ENCODE assay signal across 12 cellular contexts in the genomic region with DNA sequence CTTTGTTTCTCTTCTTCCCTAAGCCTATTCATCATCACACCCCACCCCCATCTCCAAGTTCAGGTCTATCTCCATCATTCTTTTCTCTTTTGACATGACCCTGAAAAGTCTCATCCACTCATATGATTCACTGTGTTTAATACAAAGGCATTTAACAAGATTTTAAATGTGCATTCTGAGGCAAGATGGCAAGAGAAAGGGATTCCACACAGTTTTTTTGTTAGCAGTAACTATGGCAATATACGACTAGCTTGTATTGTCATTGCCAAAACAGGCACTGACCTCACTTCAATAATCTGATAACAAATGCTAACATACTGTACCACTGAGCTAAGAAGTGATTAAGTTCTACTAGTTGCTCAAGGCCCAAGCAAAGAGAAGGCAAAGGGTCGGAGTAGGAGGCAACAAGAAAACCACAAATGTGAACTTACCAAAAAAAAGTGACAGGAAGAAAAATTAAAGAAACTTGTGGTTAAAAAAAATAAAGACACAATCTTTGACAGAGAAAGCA. TPM values are rescaled to one million over a fixed set of nuclear protein-coding genes. Genes with fewer than 3 reads are reported as not detected.
A peak's percentile ranks its signal among the peaks of the same experiment; 100 is the strongest.
DNase-seq lines count a peak whose midpoint lies in the region; ATAC-seq and TF ChIP-seq lines count a peak whose summit lies in the region.
"Had no signal": no experiment of that assay in that cellular context is flagged by ENCODE, and none has a peak within 500 bp of the region (broad histone marks: within the 10 kb centered on the region; RNA-seq: fewer than 3 reads in every experiment).

No MANE protein-coding gene starts in this region.

- no peaks in the 10 kb centered on the region for H3K36me3 Mint-ChIP-seq in activated naive CD4-positive, alpha-beta T cell treated with anti-CD3 and anti-CD28 coated beads, Interleukin-2, amount 50 U/mL, for 24 hours

- H3K9ac ChIP-seq in smooth muscle cell (ENCODE audit: low read depth), result peak overlapping the region; percentile 44

- H3K27ac Mint-ChIP-seq in activated naive CD4-positive, alpha-beta T cell treated with anti-CD3 and anti-CD28 coated beads, Interleukin-2, amount 50 U/mL, for 24 hours, result peak overlapping the region; percentile 20
- H3K27ac Mint-ChIP-seq: activated T-cell treated with anti-CD3 and anti-CD28 coated beads, Interleukin-2, amount 50 U/mL, for 24 hours had no signal

- H3K9me3 Mint-ChIP-seq in activated naive CD4-positive, alpha-beta T cell treated with anti-CD3 and anti-CD28 coated beads, Interleukin-2, amount 50 U/mL, for 24 hours, result no peaks in the 10 kb centered on the region
- H3K9me3 Mint-ChIP-seq: activated T-cell treated with anti-CD3 and anti-CD28 coated beads, Interleukin-2, amount 50 U/mL, for 24 hours had no signal

- 12% methylated on average over 2 of the region's 2 CpGs for WGBS in smooth muscle cell (ENCODE audit: low lambda C conversion rate)

- H2AFZ ChIP-seq in smooth muscle cell (ENCODE audit: low read depth), result no peak overlapping the region

- no peaks in the 10 kb centered on the region for H3K9me3 ChIP-seq in SJSA1 (replicated peaks)
- H3K9me3 ChIP-seq in smooth muscle cell (replicated peaks; ENCODE audit: low read depth), result no peaks in the 10 kb centered on the region

- H3K27ac ChIP-seq in SJSA1, result peak overlapping the region; percentile 64
- peak overlapping the region; percentile 85 for H3K27ac ChIP-seq in smooth muscle cell (ENCODE audit: low read depth)

- peak overlapping the region; percentile 31 for H3K4me2 ChIP-seq in smooth muscle cell

- no peak for ATAC-seq in GM21528 (IDR thresholded peaks at IDR 0.05; ENCODE audit: low FRiP score, unreplicated experiment)
- ATAC-seq in HG02970 (IDR thresholded peaks at IDR 0.05; ENCODE audit: low FRiP score, unreplicated experiment), result no peak

- H4K20me1 ChIP-seq in smooth muscle cell (ENCODE audit: low read depth), result no peaks in the 10 kb centered on the region

- H3K4me1 ChIP-seq in SJSA1 (replicated peaks), result peaks cover 25% of the 10 kb centered on the region
- peaks cover 8% of the 10 kb centered on the region for H3K4me1 ChIP-seq in smooth muscle cell (ENCODE audit: low read depth)

- H3K4me3 Mint-ChIP-seq in activated naive CD4-positive, alpha-beta T cell treated with anti-CD3 and anti-CD28 coated beads, Interleukin-2, amount 50 U/mL, for 24 hours, result no peak overlapping the region
- H3K4me3 Mint-ChIP-seq: activated T-cell treated with anti-CD3 and anti-CD28 coated beads, Interleukin-2, amount 50 U/mL, for 24 hours had no signal

- H3K36me3 ChIP-seq in SJSA1 (peaks cover 67% of the 10 kb centered on the region), smooth muscle cell (ENCODE audit: low read depth) (peaks cover 4% of the 10 kb centered on the region)

- H3K4me1 Mint-ChIP-seq in activated naive CD4-positive, alpha-beta T cell treated with anti-CD3 and anti-CD28 coated beads, Interleukin-2, amount 50 U/mL, for 24 hours, result no peaks in the 10 kb centered on the region

- H3K27me3 Mint-ChIP-seq in activated naive CD4-positive, alpha-beta T cell treated with anti-CD3 and anti-CD28 coated beads, Interleukin-2, amount 50 U/mL, for 24 hours, result no peaks in the 10 kb centered on the region
- H3K27me3 Mint-ChIP-seq: activated T-cell treated with anti-CD3 and anti-CD28 coated beads, Interleukin-2, amount 50 U/mL, for 24 hours had no signal

- H3F3A ChIP-seq in smooth muscle cell (ENCODE audit: low read depth), result no peaks in the 10 kb centered on the region

- TF ChIP-seq CTCF in fibroblast of pulmonary artery (IDR thresholded peaks at IDR 0.05; ENCODE audit: low read length, missing control alignments), result no peak
- no peak for TF ChIP-seq CTCF in smooth muscle cell (IDR thresholded peaks at IDR 0.05; ENCODE audit: borderline replicate concordance, insufficient read depth, poor library complexity, severe bottlenecking)

- H3K4me3 ChIP-seq in SJSA1 (no peak overlapping the region), fibroblast of pulmonary artery (replicated peaks; ENCODE audit: low read depth, low read length) (no peak overlapping the region), smooth muscle cell (no peak overlapping the region)

- H3K79me2 ChIP-seq in smooth muscle cell (ENCODE audit: low read depth), result peaks cover 14% of the 10 kb centered on the region

- no peak for DNase-seq in activated naive CD4-positive, alpha-beta T cell (lab: John Stamatoyannopoulos, UW)
- peak in 1 of 2 experiments; percentile 58 for DNase-seq in SJSA1 (ENCODE audit: low read depth in 1 of 2, low spot score in 2 of 2)
- DNase-seq in fibroblast of pulmonary artery (ENCODE audit: low read depth), result peak; percentile 99
- no peak for DNase-seq in smooth muscle cell (lab: John Stamatoyannopoulos, UW; ENCODE audit: unreplicated experiment)
- DNase-seq in NCI-H187 treated with DMSO at 0.1 percent for 48 hours (lab: John Stamatoyannopoulos, UW), result no peak
- DNase-seq: 8988T; activated T-cell treated with anti-CD3 and anti-CD28 coated beads, Interleukin-2, amount 50 U/mL, for 24 hours; NCI-H774; T-helper 9 cell had no signal

- H3K27me3 ChIP-seq in SJSA1 (replicated peaks), result no peaks in the 10 kb centered on the region
- no peaks in the 10 kb centered on the region for H3K27me3 ChIP-seq in smooth muscle cell (ENCODE audit: low read depth)

RNA-seq across cellular contexts. Expression of gene FBN1, which starts 53.2 kb away (rescaled TPM):
- total RNA-seq in SJSA1 (2014; rRNA removed; shearing (Covaris generic)), result 352 and 372 TPM in 2 replicates
- total RNA-seq in smooth muscle cell, result 330 and 455 TPM in 2 replicates
- polyA plus RNA-seq in smooth muscle cell, result 97.3 and 137 TPM in 2 replicates
